2 cellular contexts compared by ENCODE assay signal in the genomic region with DNA sequence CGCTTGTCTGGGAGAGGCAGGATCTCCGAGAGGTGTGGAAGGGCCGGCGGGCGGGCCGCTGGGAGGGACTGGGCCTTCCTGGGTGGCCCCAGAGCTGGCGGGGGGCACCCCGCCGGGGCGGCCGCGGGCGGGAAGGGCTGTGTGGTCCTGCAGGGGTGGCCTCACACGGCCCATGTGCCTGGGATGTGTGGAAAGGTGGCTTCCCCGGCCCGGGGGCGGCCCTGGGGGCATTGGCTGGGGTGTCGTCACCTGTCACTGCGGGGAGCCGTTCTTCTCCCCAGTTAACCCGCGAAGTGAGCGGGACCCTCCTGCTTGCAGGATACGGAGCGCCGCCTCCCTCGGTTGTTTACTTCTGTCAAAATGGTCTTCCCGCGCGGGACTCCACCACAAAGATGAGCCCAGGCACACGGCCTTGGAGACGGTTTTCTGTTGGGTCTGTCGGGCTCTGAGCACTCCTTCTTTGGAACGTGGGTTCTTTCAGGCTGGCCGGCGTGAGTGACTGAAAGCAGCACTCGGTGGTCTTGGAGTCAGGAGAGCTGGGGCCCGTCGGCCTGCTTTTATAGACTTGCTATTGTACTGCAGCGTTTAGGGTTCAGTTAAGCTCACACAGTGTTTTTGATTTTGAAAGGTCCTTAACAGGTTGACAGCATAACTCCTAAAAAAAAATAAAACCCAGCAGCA.
A peak's percentile ranks its signal among the peaks of the same experiment; 100 is the strongest.
TF ChIP-seq lines count a peak whose summit lies in the region.

No MANE protein-coding gene starts in this region.

TF ChIP-seq in WTC11, 78 proteins besides CTCF, POLR2A, EP300 and RAD21 (continued from another document):
- TF ChIP-seq, protein P1, sequence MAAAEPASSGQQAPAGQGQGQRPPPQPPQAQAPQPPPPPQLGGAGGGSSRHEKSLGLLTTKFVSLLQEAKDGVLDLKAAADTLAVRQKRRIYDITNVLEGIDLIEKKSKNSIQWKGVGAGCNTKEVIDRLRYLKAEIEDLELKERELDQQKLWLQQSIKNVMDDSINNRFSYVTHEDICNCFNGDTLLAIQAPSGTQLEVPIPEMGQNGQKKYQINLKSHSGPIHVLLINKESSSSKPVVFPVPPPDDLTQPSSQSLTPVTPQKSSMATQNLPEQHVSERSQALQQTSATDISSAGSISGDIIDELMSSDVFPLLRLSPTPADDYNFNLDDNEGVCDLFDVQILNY (CRISPR knock-in tag; IDR thresholded peaks at IDR 0.05), result 0 out of 2 replicates have a peak, but pooled peaks have one; percentile 24
- TF ChIP-seq CREM (CRISPR knock-in tag; IDR thresholded peaks at IDR 0.05) (0 out of 2 replicates have a peak, but pooled peaks have one; percentile 40), ZBTB21 (CRISPR knock-in tag; IDR thresholded peaks at IDR 0.05; ENCODE audit: borderline replicate concordance) (no peak), ETV6 (CRISPR knock-in tag; IDR thresholded peaks at IDR 0.05) (no peak), ZNF263 (CRISPR knock-in tag; IDR thresholded peaks at IDR 0.05; ENCODE audit: low read depth) (0 out of 2 replicates have a peak, but pooled peaks have one; percentile 26), ZNF423 (CRISPR knock-in tag; IDR thresholded peaks at IDR 0.05) (peak; percentile 53; the same call in 1 of the 2 replicates), KAT7 (CRISPR knock-in tag; IDR thresholded peaks at IDR 0.05; ENCODE audit: borderline replicate concordance) (peak; percentile 77; the same call in 1 of the 2 replicates)

TF ChIP-seq in HepG2, 621 proteins besides CTCF, POLR2A, EP300 and RAD21 (continued from another document and continues in another):
- TF ChIP-seq, protein P2, sequence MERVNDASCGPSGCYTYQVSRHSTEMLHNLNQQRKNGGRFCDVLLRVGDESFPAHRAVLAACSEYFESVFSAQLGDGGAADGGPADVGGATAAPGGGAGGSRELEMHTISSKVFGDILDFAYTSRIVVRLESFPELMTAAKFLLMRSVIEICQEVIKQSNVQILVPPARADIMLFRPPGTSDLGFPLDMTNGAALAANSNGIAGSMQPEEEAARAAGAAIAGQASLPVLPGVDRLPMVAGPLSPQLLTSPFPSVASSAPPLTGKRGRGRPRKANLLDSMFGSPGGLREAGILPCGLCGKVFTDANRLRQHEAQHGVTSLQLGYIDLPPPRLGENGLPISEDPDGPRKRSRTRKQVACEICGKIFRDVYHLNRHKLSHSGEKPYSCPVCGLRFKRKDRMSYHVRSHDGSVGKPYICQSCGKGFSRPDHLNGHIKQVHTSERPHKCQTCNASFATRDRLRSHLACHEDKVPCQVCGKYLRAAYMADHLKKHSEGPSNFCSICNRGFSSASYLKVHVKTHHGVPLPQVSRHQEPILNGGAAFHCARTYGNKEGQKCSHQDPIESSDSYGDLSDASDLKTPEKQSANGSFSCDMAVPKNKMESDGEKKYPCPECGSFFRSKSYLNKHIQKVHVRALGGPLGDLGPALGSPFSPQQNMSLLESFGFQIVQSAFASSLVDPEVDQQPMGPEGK (CRISPR knock-in tag; IDR thresholded peaks at IDR 0.05), result 0 out of 2 replicates have a peak, but pooled peaks have one; percentile 43
- TF ChIP-seq ZNF530 (CRISPR knock-in tag; IDR thresholded peaks at IDR 0.05; ENCODE audit: low read depth), result no peak
- no peak for TF ChIP-seq HCFC1 (IDR thresholded peaks at IDR 0.05; ENCODE audit: low read depth, low read length)
- no peak; the same call in 1 of the 2 replicates for TF ChIP-seq MEIS2 (CRISPR knock-in tag; IDR thresholded peaks at IDR 0.05)
- TF ChIP-seq KMT2A (CRISPR knock-in tag; IDR thresholded peaks at IDR 0.05), result peak; percentile 5
- TF ChIP-seq GZF1 (CRISPR knock-in tag; IDR thresholded peaks at IDR 0.05), result no peak
- TF ChIP-seq ZFX (CRISPR knock-in tag; IDR thresholded peaks at IDR 0.05; ENCODE audit: low read depth), result peak; percentile 38
- TF ChIP-seq SMAD3 (CRISPR knock-in tag; IDR thresholded peaks at IDR 0.05), result no peak
- peak; percentile 40; the same call in 1 of the 2 replicates for TF ChIP-seq ISX (CRISPR knock-in tag; conservative IDR thresholded peaks at IDR 0.05)
- TF ChIP-seq, protein P3, sequence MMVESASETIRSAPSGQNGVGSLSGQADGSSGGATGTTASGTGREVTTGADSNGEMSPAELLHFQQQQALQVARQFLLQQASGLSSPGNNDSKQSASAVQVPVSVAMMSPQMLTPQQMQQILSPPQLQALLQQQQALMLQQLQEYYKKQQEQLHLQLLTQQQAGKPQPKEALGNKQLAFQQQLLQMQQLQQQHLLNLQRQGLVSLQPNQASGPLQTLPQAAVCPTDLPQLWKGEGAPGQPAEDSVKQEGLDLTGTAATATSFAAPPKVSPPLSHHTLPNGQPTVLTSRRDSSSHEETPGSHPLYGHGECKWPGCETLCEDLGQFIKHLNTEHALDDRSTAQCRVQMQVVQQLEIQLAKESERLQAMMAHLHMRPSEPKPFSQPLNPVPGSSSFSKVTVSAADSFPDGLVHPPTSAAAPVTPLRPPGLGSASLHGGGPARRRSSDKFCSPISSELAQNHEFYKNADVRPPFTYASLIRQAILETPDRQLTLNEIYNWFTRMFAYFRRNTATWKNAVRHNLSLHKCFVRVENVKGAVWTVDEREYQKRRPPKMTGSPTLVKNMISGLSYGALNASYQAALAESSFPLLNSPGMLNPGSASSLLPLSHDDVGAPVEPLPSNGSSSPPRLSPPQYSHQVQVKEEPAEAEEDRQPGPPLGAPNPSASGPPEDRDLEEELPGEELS (CRISPR knock-in tag; IDR thresholded peaks at IDR 0.05), result no peak
- no peak for TF ChIP-seq NRL (CRISPR knock-in tag; IDR thresholded peaks at IDR 0.05; ENCODE audit: borderline replicate concordance)
- TF ChIP-seq ZNF777 (CRISPR knock-in tag; IDR thresholded peaks at IDR 0.05), result 0 out of 2 replicates have a peak, but pooled peaks have one; percentile 22
- 0 out of 2 replicates have a peak, but pooled peaks have one; percentile 16 for TF ChIP-seq YEATS4 (CRISPR knock-in tag; IDR thresholded peaks at IDR 0.05; ENCODE audit: borderline replicate concordance)
- TF ChIP-seq, protein P4, sequence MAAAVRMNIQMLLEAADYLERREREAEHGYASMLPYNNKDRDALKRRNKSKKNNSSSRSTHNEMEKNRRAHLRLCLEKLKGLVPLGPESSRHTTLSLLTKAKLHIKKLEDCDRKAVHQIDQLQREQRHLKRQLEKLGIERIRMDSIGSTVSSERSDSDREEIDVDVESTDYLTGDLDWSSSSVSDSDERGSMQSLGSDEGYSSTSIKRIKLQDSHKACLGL (CRISPR knock-in tag; IDR thresholded peaks at IDR 0.05), result 0 out of 2 replicates have a peak, but pooled peaks have one; percentile 25
- TF ChIP-seq RBFOX2 (IDR thresholded peaks at IDR 0.05; ENCODE audit: low read depth, low read length), result peak; percentile 64
- no peak for TF ChIP-seq ARNT (IDR thresholded peaks at IDR 0.05)
- TF ChIP-seq, protein P5, sequence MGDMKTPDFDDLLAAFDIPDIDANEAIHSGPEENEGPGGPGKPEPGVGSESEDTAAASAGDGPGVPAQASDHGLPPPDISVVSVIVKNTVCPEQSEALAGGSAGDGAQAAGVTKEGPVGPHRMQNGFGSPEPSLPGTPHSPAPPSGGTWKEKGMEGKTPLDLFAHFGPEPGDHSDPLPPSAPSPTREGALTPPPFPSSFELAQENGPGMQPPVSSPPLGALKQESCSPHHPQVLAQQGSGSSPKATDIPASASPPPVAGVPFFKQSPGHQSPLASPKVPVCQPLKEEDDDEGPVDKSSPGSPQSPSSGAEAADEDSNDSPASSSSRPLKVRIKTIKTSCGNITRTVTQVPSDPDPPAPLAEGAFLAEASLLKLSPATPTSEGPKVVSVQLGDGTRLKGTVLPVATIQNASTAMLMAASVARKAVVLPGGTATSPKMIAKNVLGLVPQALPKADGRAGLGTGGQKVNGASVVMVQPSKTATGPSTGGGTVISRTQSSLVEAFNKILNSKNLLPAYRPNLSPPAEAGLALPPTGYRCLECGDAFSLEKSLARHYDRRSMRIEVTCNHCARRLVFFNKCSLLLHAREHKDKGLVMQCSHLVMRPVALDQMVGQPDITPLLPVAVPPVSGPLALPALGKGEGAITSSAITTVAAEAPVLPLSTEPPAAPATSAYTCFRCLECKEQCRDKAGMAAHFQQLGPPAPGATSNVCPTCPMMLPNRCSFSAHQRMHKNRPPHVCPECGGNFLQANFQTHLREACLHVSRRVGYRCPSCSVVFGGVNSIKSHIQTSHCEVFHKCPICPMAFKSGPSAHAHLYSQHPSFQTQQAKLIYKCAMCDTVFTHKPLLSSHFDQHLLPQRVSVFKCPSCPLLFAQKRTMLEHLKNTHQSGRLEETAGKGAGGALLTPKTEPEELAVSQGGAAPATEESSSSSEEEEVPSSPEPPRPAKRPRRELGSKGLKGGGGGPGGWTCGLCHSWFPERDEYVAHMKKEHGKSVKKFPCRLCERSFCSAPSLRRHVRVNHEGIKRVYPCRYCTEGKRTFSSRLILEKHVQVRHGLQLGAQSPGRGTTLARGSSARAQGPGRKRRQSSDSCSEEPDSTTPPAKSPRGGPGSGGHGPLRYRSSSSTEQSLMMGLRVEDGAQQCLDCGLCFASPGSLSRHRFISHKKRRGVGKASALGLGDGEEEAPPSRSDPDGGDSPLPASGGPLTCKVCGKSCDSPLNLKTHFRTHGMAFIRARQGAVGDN (CRISPR knock-in tag; IDR thresholded peaks at IDR 0.05), result peak; percentile 10; the same call in 1 of the 2 replicates
- peak; percentile 61 for TF ChIP-seq SAP130 (CRISPR knock-in tag; IDR thresholded peaks at IDR 0.05; ENCODE audit: low read depth)
- TF ChIP-seq SOX5 (CRISPR knock-in tag; IDR thresholded peaks at IDR 0.05; ENCODE audit: borderline replicate concordance), result no peak
- no peak for TF ChIP-seq ATM (IDR thresholded peaks at IDR 0.05; ENCODE audit: borderline replicate concordance)
- no peak for TF ChIP-seq SAFB2 (CRISPR knock-in tag; IDR thresholded peaks at IDR 0.05; ENCODE audit: borderline replicate concordance, low read depth)
- TF ChIP-seq, protein P6, sequence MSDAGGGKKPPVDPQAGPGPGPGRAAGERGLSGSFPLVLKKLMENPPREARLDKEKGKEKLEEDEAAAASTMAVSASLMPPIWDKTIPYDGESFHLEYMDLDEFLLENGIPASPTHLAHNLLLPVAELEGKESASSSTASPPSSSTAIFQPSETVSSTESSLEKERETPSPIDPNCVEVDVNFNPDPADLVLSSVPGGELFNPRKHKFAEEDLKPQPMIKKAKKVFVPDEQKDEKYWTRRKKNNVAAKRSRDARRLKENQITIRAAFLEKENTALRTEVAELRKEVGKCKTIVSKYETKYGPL (CRISPR knock-in tag; IDR thresholded peaks at IDR 0.05), result no peak
- TF ChIP-seq, protein P7, sequence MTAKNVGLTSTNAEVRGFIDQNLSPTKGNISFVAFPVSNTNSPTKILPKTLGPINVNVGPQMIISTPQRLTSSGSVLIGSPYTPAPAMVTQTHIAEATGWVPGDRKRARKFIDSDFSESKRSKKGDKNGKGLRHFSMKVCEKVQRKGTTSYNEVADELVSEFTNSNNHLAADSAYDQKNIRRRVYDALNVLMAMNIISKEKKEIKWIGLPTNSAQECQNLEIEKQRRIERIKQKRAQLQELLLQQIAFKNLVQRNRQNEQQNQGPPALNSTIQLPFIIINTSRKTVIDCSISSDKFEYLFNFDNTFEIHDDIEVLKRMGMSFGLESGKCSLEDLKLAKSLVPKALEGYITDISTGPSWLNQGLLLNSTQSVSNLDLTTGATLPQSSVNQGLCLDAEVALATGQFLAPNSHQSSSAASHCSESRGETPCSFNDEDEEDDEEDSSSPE (CRISPR knock-in tag; IDR thresholded peaks at IDR 0.05), result peak; percentile 60; the same call in 1 of the 2 replicates
- TF ChIP-seq CAMTA2 (CRISPR knock-in tag; IDR thresholded peaks at IDR 0.05; ENCODE audit: borderline replicate concordance), result no peak
- 0 out of 2 replicates have a peak, but pooled peaks have one; percentile 79 for TF ChIP-seq ZNF850 (CRISPR knock-in tag; conservative IDR thresholded peaks at IDR 0.05)
- TF ChIP-seq, protein P8, sequence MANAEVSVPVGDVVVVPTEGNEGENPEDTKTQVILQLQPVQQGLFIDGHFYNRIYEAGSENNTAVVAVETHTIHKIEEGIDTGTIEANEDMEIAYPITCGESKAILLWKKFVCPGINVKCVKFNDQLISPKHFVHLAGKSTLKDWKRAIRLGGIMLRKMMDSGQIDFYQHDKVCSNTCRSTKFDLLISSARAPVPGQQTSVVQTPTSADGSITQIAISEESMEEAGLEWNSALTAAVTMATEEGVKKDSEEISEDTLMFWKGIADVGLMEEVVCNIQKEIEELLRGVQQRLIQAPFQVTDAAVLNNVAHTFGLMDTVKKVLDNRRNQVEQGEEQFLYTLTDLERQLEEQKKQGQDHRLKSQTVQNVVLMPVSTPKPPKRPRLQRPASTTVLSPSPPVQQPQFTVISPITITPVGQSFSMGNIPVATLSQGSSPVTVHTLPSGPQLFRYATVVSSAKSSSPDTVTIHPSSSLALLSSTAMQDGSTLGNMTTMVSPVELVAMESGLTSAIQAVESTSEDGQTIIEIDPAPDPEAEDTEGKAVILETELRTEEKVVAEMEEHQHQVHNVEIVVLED (CRISPR knock-in tag; IDR thresholded peaks at IDR 0.05; ENCODE audit: borderline replicate concordance), result no peak
- TF ChIP-seq, protein P9, sequence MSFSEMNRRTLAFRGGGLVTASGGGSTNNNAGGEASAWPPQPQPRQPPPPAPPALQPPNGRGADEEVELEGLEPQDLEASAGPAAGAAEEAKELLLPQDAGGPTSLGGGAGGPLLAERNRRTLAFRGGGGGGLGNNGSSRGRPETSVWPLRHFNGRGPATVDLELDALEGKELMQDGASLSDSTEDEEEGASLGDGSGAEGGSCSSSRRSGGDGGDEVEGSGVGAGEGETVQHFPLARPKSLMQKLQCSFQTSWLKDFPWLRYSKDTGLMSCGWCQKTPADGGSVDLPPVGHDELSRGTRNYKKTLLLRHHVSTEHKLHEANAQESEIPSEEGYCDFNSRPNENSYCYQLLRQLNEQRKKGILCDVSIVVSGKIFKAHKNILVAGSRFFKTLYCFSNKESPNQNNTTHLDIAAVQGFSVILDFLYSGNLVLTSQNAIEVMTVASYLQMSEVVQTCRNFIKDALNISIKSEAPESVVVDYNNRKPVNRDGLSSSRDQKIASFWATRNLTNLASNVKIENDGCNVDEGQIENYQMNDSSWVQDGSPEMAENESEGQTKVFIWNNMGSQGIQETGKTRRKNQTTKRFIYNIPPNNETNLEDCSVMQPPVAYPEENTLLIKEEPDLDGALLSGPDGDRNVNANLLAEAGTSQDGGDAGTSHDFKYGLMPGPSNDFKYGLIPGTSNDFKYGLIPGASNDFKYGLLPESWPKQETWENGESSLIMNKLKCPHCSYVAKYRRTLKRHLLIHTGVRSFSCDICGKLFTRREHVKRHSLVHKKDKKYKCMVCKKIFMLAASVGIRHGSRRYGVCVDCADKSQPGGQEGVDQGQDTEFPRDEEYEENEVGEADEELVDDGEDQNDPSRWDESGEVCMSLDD (CRISPR knock-in tag; IDR thresholded peaks at IDR 0.05; ENCODE audit: borderline replicate concordance), result peak; percentile 77
- peak; percentile 75 for TF ChIP-seq ZFY (CRISPR knock-in tag; IDR thresholded peaks at IDR 0.05)
- TF ChIP-seq ZNF441 (CRISPR knock-in tag; IDR thresholded peaks at IDR 0.05; ENCODE audit: borderline replicate concordance), result 0 out of 2 replicates have a peak, but pooled peaks have one; percentile 39
- no peak for TF ChIP-seq CENPX (CRISPR knock-in tag; IDR thresholded peaks at IDR 0.05)
- TF ChIP-seq AGO2 (optimal IDR thresholded peaks at IDR 0.05; ENCODE audit: low read depth, low read length), result peak; percentile 55
- TF ChIP-seq ZNF232 (CRISPR knock-in tag; IDR thresholded peaks at IDR 0.05; ENCODE audit: borderline replicate concordance), result peak; percentile 51; the same call in 1 of the 2 replicates
- peak; percentile 2 for TF ChIP-seq HNRNPLL (IDR thresholded peaks at IDR 0.05; ENCODE audit: low read depth, low read length, poor library complexity, severe bottlenecking)
- TF ChIP-seq, protein P10, sequence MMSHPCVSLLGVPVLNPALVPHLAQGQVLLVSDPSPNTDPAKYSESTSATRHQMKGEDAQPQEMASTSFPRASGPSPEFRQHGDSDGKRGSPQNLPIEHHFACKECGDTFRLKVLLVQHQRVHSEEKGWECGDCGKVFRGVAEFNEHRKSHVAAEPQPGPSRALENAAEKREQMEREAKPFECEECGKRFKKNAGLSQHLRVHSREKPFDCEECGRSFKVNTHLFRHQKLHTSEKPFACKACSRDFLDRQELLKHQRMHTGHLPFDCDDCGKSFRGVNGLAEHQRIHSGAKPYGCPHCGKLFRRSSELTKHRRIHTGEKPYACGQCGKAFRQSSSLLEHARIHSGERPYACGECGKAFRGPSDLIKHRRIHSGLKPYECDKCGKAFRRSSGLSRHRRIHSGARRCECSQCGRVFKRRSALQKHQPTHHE (CRISPR knock-in tag; IDR thresholded peaks at IDR 0.05; ENCODE audit: borderline replicate concordance), result no peak
